In genomic region chr16:1149101-1149636, GRCh38 we compare ENCODE assay signal across 32 cellular contexts. TPM values are rescaled to one million over a fixed set of nuclear protein-coding genes. Genes with fewer than 3 reads are reported as not detected.
"Had no signal": no experiment of that assay in that cellular context is flagged by ENCODE, and none has a peak within 500 bp of the region (broad histone marks: within the 10 kb centered on the region; RNA-seq: fewer than 3 reads in every experiment).

No MANE protein-coding gene starts in this region.

- H3K9ac ChIP-seq: KMS-11 had no signal

- ATAC-seq: activated naive CD4-positive, alpha-beta T cell treated with anti-CD3 and anti-CD28 coated beads, Interleukin-2, amount 50 U/mL, for 72 hours; activated naive CD8-positive, alpha-beta T cell treated with anti-CD3 and anti-CD28 coated beads, Interleukin-2, amount 50 U/mL, for 24 hours; activated T-cell treated with anti-CD3 and anti-CD28 coated beads, Interleukin-2, amount 50 U/mL, for 4 hours; body of pancreas; SK-N-SH treated with all-trans-retinoic acid at 6 μM for 48 hours had no signal

- H3K9me3 Mint-ChIP-seq: activated naive CD8-positive, alpha-beta T cell treated with anti-CD3 and anti-CD28 coated beads, Interleukin-2, amount 50 U/mL, for 24 hours had no signal

- H3K4me1 ChIP-seq: SJSA1 had no signal

- FAIRE-seq: RCC 7860 had no signal

- DNase-seq: activated B cell treated with CpG ODN at 0.5 μM for 24 hours; activated CD4-positive, alpha-beta memory T cell treated with anti-CD3 and anti-CD28 coated beads for 36 hours; activated CD4-positive, alpha-beta T cell treated with anti-CD3 and anti-CD28 coated beads for 1 hour; activated CD4-positive, alpha-beta T cell treated with anti-CD3 and anti-CD28 coated beads, Interleukin-2, amount 10 ng/mL, durations not matched to agents 7 days and 5 days; activated CD8-positive, alpha-beta memory T cell treated with anti-CD3 and anti-CD28 coated beads for 24 hours; activated effector memory CD4-positive, alpha-beta T cell treated with anti-CD3 and anti-CD28 coated beads, Interleukin-2, amount 50 U/mL, for 16 hours; activated naive CD4-positive, alpha-beta T cell treated with Interleukin-2 at 50 U/mL for 16 hours; activated naive CD8-positive, alpha-beta T cell treated with anti-CD3 and anti-CD28 coated beads, Interleukin-2, amount 50 U/mL, for 24 hours; activated T-cell treated with anti-CD3 and anti-CD28 coated beads, Interleukin-2, amount 50 U/mL, for 4 hours; amniotic stem cell; body of pancreas; MG63; MV-4-11; NCI-H1092 treated with DMSO at 0.1 percent for 48 hours; NCI-H1417 treated with DMSO at 0.1 percent for 48 hours; NCI-H1694; NCI-H2029; NCI-H2107; NCI-H2171 treated with DMSO at 0.1 percent for 48 hours; NCI-H345; NCI-H510A treated with DMSO at 0.1 percent for 48 hours; NCI-H69; SHP77; SW 1271 had no signal

- H3K27ac Mint-ChIP-seq: activated B cell treated with CpG ODN at 0.5 μM for 24 hours; activated CD4-positive, alpha-beta memory T cell treated with anti-CD3 and anti-CD28 coated beads for 36 hours; activated CD4-positive, alpha-beta T cell treated with anti-CD3 and anti-CD28 coated beads, Interleukin-2, amount 10 ng/mL, durations not matched to agents 7 days and 5 days; activated naive CD4-positive, alpha-beta T cell treated with anti-CD3 and anti-CD28 coated beads, Interleukin-2, amount 50 U/mL, for 72 hours; activated naive CD8-positive, alpha-beta T cell treated with anti-CD3 and anti-CD28 coated beads, Interleukin-2, amount 50 U/mL, for 24 hours had no signal

- H3K9me3 ChIP-seq: ascending aorta, body of pancreas, SJSA1 had no signal

- H3K4me3 Mint-ChIP-seq: activated B cell treated with CpG ODN at 0.5 μM for 24 hours; activated CD4-positive, alpha-beta memory T cell treated with anti-CD3 and anti-CD28 coated beads for 36 hours; activated CD4-positive, alpha-beta T cell treated with anti-CD3 and anti-CD28 coated beads, Interleukin-2, amount 10 ng/mL, durations not matched to agents 7 days and 5 days; activated naive CD8-positive, alpha-beta T cell treated with anti-CD3 and anti-CD28 coated beads, Interleukin-2, amount 50 U/mL, for 24 hours; activated T-cell treated with anti-CD3 and anti-CD28 coated beads, Interleukin-2, amount 50 U/mL, for 4 hours; central memory CD8-positive, alpha-beta T cell had no signal

- H3K4me3 ChIP-seq: ascending aorta, body of pancreas, MG63, SJSA1 had no signal

- H3K27me3 Mint-ChIP-seq: activated CD4-positive, alpha-beta memory T cell treated with anti-CD3 and anti-CD28 coated beads for 36 hours; central memory CD8-positive, alpha-beta T cell had no signal

- H3K36me3 ChIP-seq: ascending aorta, MG63, SJSA1 had no signal

- H3K36me3 Mint-ChIP-seq: activated CD4-positive, alpha-beta memory T cell treated with anti-CD3 and anti-CD28 coated beads for 36 hours; activated naive CD4-positive, alpha-beta T cell treated with anti-CD3 and anti-CD28 coated beads, Interleukin-2, amount 50 U/mL, for 72 hours had no signal

- H3K4me1 Mint-ChIP-seq: activated CD4-positive, alpha-beta T cell treated with anti-CD3 and anti-CD28 coated beads, Interleukin-2, amount 10 ng/mL, durations not matched to agents 7 days and 5 days; activated naive CD8-positive, alpha-beta T cell treated with anti-CD3 and anti-CD28 coated beads, Interleukin-2, amount 50 U/mL, for 24 hours; central memory CD8-positive, alpha-beta T cell had no signal

- H3K4me2 ChIP-seq: KMS-11 had no signal

- H3K27ac ChIP-seq: ascending aorta, body of pancreas, KMS-11, SJSA1 had no signal

RNA-seq across cellular contexts. Expression of gene CACNA1H, which starts 3.7 kb away (rescaled TPM):
- total RNA-seq: SJSA1 had no signal

RNA-seq across cellular contexts. Expression of gene C1QTNF8, which starts 53.1 kb away (rescaled TPM):
- total RNA-seq: activated B cell treated with CpG ODN at 0.5 μM for 24 hours; activated CD4-positive, alpha-beta memory T cell treated with anti-CD3 and anti-CD28 coated beads for 36 hours; activated CD4-positive, alpha-beta T cell treated with anti-CD3 and anti-CD28 coated beads, Interleukin-2, amount 10 ng/mL, durations not matched to agents 7 days and 5 days; activated naive CD4-positive, alpha-beta T cell treated with anti-CD3 and anti-CD28 coated beads, Interleukin-2, amount 50 U/mL, for 72 hours; activated T-cell treated with anti-CD3 and anti-CD28 coated beads, Interleukin-2, amount 50 U/mL, for 4 hours; ascending aorta; body of pancreas; SJSA1; T-helper 1 cell treated with Interleukin-12 subunit alpha and Interleukin-12 subunit beta and Interleukin-4 antibody, amounts not matched to agents 30 ng/mL and 1 ng/mL, for 36 hours had no signal
